Comparison of ENCODE assay signal across 1 cellular context in genomic region chr21:45996311-45997204, GRCh38.
TF ChIP-seq lines count a peak whose summit lies in the region.

No MANE protein-coding gene starts in this region.

TF ChIP-seq in GM23338, 12 proteins besides CTCF, POLR2A, EP300 and RAD21 (continued from another document):
- TF ChIP-seq ZNF462 (CRISPR knock-in tag; IDR thresholded peaks at IDR 0.05), result no peak
